ENCODE assay signal across 8 cellular contexts in the genomic region with DNA sequence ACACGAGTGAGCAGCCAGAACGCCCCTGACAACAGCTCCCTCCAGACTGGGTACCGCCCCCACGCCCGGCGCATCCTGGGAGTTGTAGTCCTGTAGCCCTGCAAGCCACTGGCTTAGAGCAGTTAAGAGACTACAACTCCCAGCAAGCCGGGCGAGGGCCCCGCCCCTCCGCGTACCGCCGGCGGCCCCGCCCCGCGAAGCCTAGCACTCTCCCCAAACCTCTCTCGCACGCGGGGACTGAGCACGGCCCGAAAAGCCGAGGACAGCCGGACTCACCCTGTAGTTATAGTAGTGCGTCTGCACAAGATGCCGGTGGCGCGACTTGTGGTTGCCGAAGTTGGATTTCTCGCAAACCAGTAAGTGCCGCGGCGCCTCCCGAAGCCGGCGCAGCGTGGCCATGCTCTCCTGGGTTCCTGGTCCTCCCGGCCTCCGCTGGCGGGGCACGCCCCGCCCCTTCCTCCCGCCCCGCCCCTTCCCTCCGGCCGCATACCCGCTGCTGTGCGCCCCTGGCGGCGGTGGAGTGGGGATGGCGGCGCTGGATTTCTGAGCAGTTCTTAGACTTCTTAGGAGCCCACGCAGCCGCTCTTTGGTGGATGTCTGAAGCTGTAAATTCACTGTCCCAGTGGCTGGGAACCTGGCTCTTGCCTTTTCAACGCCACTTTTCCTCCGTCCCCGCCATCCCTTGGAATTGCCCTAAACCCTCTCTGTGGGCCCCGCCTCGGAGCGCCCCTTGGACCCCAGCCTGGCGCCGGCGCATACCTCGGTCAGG. TPM values are rescaled to one million over a fixed set of nuclear protein-coding genes. Genes with fewer than 3 reads are reported as not detected.
DNase-seq lines count a peak whose midpoint lies in the region; ATAC-seq and FAIRE-seq lines count a peak whose summit lies in the region.

A gene with protein sequence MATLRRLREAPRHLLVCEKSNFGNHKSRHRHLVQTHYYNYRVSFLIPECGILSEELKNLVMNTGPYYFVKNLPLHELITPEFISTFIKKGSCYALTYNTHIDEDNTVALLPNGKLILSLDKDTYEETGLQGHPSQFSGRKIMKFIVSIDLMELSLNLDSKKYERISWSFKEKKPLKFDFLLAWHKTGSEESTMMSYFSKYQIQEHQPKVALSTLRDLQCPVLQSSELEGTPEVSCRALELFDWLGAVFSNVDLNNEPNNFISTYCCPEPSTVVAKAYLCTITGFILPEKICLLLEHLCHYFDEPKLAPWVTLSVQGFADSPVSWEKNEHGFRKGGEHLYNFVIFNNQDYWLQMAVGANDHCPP (minus strand): TSS at position 434 of the 769 bp plus-strand sequence. CDS start 35 bp downstream, at position 399.

- peak; percentile 95 for ATAC-seq in GM21367 (IDR thresholded peaks at IDR 0.05; ENCODE audit: unreplicated experiment)

- peak within 1 kb of the TSS; percentile 57 for H3K4me3 ChIP-seq in mesodermal cell (ENCODE audit: extremely low read depth, insufficient read depth, low read length, poor library complexity, severe bottlenecking)

- no peaks in the 10 kb centered on the region for H3K9me3 ChIP-seq in mesodermal cell (ENCODE audit: control insufficient read depth, low read length)

- WGBS in mesodermal cell (ENCODE audit: insufficient coverage in 2 of 2), 2 experiments, result 0% methylated on average over 44 of the region's 64 CpGs

- in situ Hi-C loops in Caki2 (cut with HindIII; ENCODE audit: low pct_unique_long_range_greater_than_20kb, low sequenced_read_pairs) (no loop called here), endometrial microvascular endothelial cells (cut with HindIII; ENCODE audit: inconsistent ontology term, low pct_unique_long_range_greater_than_20kb, low sequenced_read_pairs) (no loop called here)

- no peaks in the 10 kb centered on the region for H3K4me1 ChIP-seq in mesodermal cell (ENCODE audit: control insufficient read depth, insufficient read depth, low read length, poor library complexity, severe bottlenecking)

- FAIRE-seq in HTR-8/SVneo (lab: Jason Lieb, UNC), result peak; percentile 92

- H3K36me3 ChIP-seq in mesodermal cell (ENCODE audit: control insufficient read depth, insufficient read depth, low read length), result peaks cover 13% of the 10 kb centered on the region

- DNase-seq in Caki2 (ENCODE audit: low read depth), result peak; percentile 96
- peak; percentile 94 for DNase-seq in HTR-8/SVneo (ENCODE audit: insufficient read length, low spot score)
- DNase-seq in NOMO-1 treated with DMSO at 0.1 percent for 48 hours (lab: John Stamatoyannopoulos, UW; ENCODE audit: unreplicated experiment), result peak; percentile 94
- peak; percentile 83 for DNase-seq in activated CD8-positive, alpha-beta memory T cell treated with anti-CD3 and anti-CD28 coated beads, Interleukin-2, amount 50 U/mL, for 1 hour (ENCODE audit: extremely low read depth)
- peak; percentile 99 for DNase-seq in stimulated activated CD8-positive, alpha-beta memory T cell treated with anti-CD3 and anti-CD28 coated beads, Interleukin-15, amount 100 ng/mL, for 4 hours (ENCODE audit: low read depth in 2 of 2)

- peak within 1 kb of the TSS; percentile 81 for H3K27ac ChIP-seq in mesodermal cell (ENCODE audit: low read depth, low read length, severe bottlenecking)

RNA-seq across cellular contexts. Expression of the gene that starts here (rescaled TPM):
- 24.2 and 41.0 TPM in 2 replicates for total RNA-seq in Caki2 (2014; rRNA removed; shearing (Covaris generic); ENCODE audit: low replicate concordance)
- total RNA-seq in endometrial microvascular endothelial cells (ENCODE audit: inconsistent ontology term), result 43.9 TPM
- polyA plus RNA-seq in mesodermal cell (2013, experiment 1 of 2), result 12.8 TPM
- 15.6 TPM for polyA plus RNA-seq in mesodermal cell (2013, experiment 2 of 2)

Comparison
In these comparisons a context has a peak if more than half of its experiments do, and no peak if none do; other contexts are left out.
1. Peak in every context shown above with its lines: DNase-seq, ATAC-seq, H3K4me3 ChIP-seq and H3K27ac ChIP-seq.